ENCODE assay signal across 8 cellular contexts in genomic region chr5:119315516-119315949, GRCh38. TPM values are rescaled to one million over a fixed set of nuclear protein-coding genes. Genes with fewer than 3 reads are reported as not detected.
DNase-seq lines count a peak whose midpoint lies in the region; ATAC-seq and TF ChIP-seq lines count a peak whose summit lies in the region.

No MANE protein-coding gene starts in this region.

- H3K27me3 ChIP-seq in MG63: no peaks in the 10 kb centered on the region

- intact Hi-C loops in Right ventricle myocardium inferior (cut with DNase I) (loop anchor here (2.0 kb wide), 1 partner anchor 97 kb away; no protein-coding TSS in a partner anchor), cardiac septum (cut with DNase I) (no loop called here)

- DNase-seq in Right ventricle myocardium inferior (ENCODE audit: missing footprints): no peak
- DNase-seq in cardiac septum (ENCODE audit: low spot score): no peak
- DNase-seq in HFF-Myc (ENCODE audit: extremely low read depth, low read depth): no peak
- DNase-seq in MG63: peak; percentile 46
- DNase-seq in activated CD4-positive, alpha-beta T cell treated with anti-CD3 and anti-CD28 coated beads, Interleukin-2, amount 50 U/mL, for 1 hour: peak; percentile 50
- peak; percentile 40 for DNase-seq in fibroblast of villous mesenchyme (ENCODE audit: low read depth)
- peak; percentile 52 for DNase-seq in stimulated activated CD8-positive, alpha-beta memory T cell treated with anti-CD3 and anti-CD28 coated beads, Interleukin-12 subunit alpha, Interleukin-12 subunit beta, amount 100 ng/mL, for 1 hour (ENCODE audit: low read depth)
- DNase-seq in cerebellum (ENCODE audit: low spot score): no peak

- ATAC-seq in Right ventricle myocardium inferior: peak; percentile 69

- H3K4me3 ChIP-seq in HFF-Myc (replicated peaks; ENCODE audit: low read depth, low read length) (no peak overlapping the region), MG63 (no peak overlapping the region), fibroblast of villous mesenchyme (ENCODE audit: low read depth, low read length) (no peak overlapping the region)

- no peaks in the 10 kb centered on the region for H3K9me3 ChIP-seq in MG63

- TF ChIP-seq CTCF in HFF-Myc (IDR thresholded peaks at IDR 0.05; ENCODE audit: low read depth, low read length, missing control alignments): peak; percentile 12
- TF ChIP-seq CTCF in fibroblast of villous mesenchyme (IDR thresholded peaks at IDR 0.05; ENCODE audit: insufficient read depth, low read depth, low read length): peak; percentile 39

- H3K36me3 ChIP-seq in MG63: no peaks in the 10 kb centered on the region

RNA-seq across cellular contexts. Expression of gene TNFAIP8, which starts 40.3 kb away (rescaled TPM):
- total RNA-seq in Right ventricle myocardium inferior (17.8 TPM), cardiac septum (2.6 TPM), fibroblast of villous mesenchyme (12.1 and 17.4 TPM in 2 replicates), cerebellum (8.6 TPM)
- total RNA-seq in MG63 (2014; rRNA removed; shearing (Covaris generic); ENCODE audit: low replicate concordance): 12.1 and 22.2 TPM in 2 replicates

Comparison
In these comparisons a context has a peak if more than half of its experiments do, and no peak if none do; other contexts are left out.
1. DNase-seq: peak in MG63 (single experiment), activated CD4-positive, alpha-beta T cell treated with anti-CD3 and anti-CD28 coated beads, Interleukin-2, amount 50 U/mL, for 1 hour (single experiment), fibroblast of villous mesenchyme (single experiment) and stimulated activated CD8-positive, alpha-beta memory T cell treated with anti-CD3 and anti-CD28 coated beads, Interleukin-12 subunit alpha, Interleukin-12 subunit beta, amount 100 ng/mL, for 1 hour (single experiment); none in Right ventricle myocardium inferior (single experiment), cardiac septum (single experiment), HFF-Myc (single experiment) and cerebellum (single experiment).